Comparison of ENCODE assay signal across 12 cellular contexts in genomic region chr17:40333781-40334453, GRCh38. TPM values are rescaled to one million over a fixed set of nuclear protein-coding genes. Genes with fewer than 3 reads are reported as not detected.
A peak's percentile ranks its signal among the peaks of the same experiment; 100 is the strongest.
DNase-seq lines count a peak whose midpoint lies in the region; ATAC-seq, FAIRE-seq and TF ChIP-seq lines count a peak whose summit lies in the region.
"Had no signal": no experiment of that assay in that cellular context is flagged by ENCODE, and none has a peak within 500 bp of the region (broad histone marks: within the 10 kb centered on the region; RNA-seq: fewer than 3 reads in every experiment).

No MANE protein-coding gene starts in this region.

- no peak for FAIRE-seq in GM12891 (lab: Jason Lieb, UNC)

- no peak for TF ChIP-seq EP300 in gastroesophageal sphincter (IDR thresholded peaks at IDR 0.05)

- intact Hi-C loops in PC-9 (cut with micrococcal nuclease; ENCODE audit: unreplicated experiment) (no loop called here), gastrocnemius medialis (cut with DNase I; ENCODE audit: low total_unique reads) (loop anchor here (2.0 kb wide), 1 partner anchor 15 kb away; no protein-coding TSS in a partner anchor)

- peak overlapping the region; percentile 17 for H3K4me2 ChIP-seq in PC-9

- no peaks in the 10 kb centered on the region for H3K9me2 ChIP-seq in PC-9 (ENCODE audit: insufficient read depth)

- POLR2A ChIA-PET in PC-9 (lab: Charles Lee; ENCODE audit: unreplicated experiment): no interaction called here

- H3K79me2 ChIP-seq in PC-9 (ENCODE audit: low read depth): peaks cover 42% of the 10 kb centered on the region

- H4K20me1 ChIP-seq in PC-9 (ENCODE audit: insufficient read depth): peaks cover 7% of the 10 kb centered on the region; the same call in 1 of the 2 replicates

- BruUV-seq in PC-9 (replicated peaks; lab: Mats Ljungman, UMichigan): no TSS peak

- ATAC-seq in gastroesophageal sphincter (no peak), gastrocnemius medialis (peak; percentile 21 to 24)

- no peaks in the 10 kb centered on the region for H3K9me3 ChIP-seq in PC-9 (ENCODE audit: insufficient read depth, low read depth)
- no peaks in the 10 kb centered on the region for H3K9me3 ChIP-seq in gastroesophageal sphincter
- no peaks in the 10 kb centered on the region for H3K9me3 ChIP-seq in gastrocnemius medialis
- H3K9me3 ChIP-seq in HAP-1: no peaks in the 10 kb centered on the region
- H3K9me3 ChIP-seq: SJCRH30 had no signal

- no peak overlapping the region for H3K4me3 ChIP-seq in PC-9
- H3K4me3 ChIP-seq in gastroesophageal sphincter: no peak overlapping the region
- no peak overlapping the region for H3K4me3 ChIP-seq in gastrocnemius medialis
- H3K4me3 ChIP-seq in HAP-1: no peak overlapping the region
- H3K4me3 ChIP-seq: SJCRH30 had no signal

- H3K27me3 ChIP-seq in PC-9 (ENCODE audit: insufficient read depth, low read depth) (no peaks in the 10 kb centered on the region), gastroesophageal sphincter (no peaks in the 10 kb centered on the region), gastrocnemius medialis (no peaks in the 10 kb centered on the region), HAP-1 (ENCODE audit: low read depth) (no peaks in the 10 kb centered on the region)
- H3K27me3 ChIP-seq: SJCRH30 had no signal

- WGBS in gastroesophageal sphincter (ENCODE audit: low coverage in 1 of 2), 2 donors: 100% methylated on average over 1 of the region's 4 CpGs; no CpG with 5 or more reads in 1 of the 2 donors

- in situ Hi-C loops in gastrocnemius medialis (cut with MboI; ENCODE audit: low sequenced_read_pairs in 4 of 4) (no loop called here), HAP-1 (cut with MboI; ENCODE audit: low sequenced_read_pairs) (no loop called here)

- CTCF ChIA-PET in PC-9 (lab: Charles Lee): interaction anchor here (0.6 kb wide), 1 partner anchor 1681 kb away, joined by 3 read pairs; no protein-coding TSS in a partner anchor

- peaks cover 6% of the 10 kb centered on the region; the same call in 1 of the 2 replicates for H3F3A ChIP-seq in PC-9 (ENCODE audit: insufficient read depth, low read depth)

- H3K36me3 ChIP-seq in PC-9 (ENCODE audit: low read depth): no peaks in the 10 kb centered on the region
- peaks cover 0 to 6% of the 10 kb centered on the region in 2 donors for H3K36me3 ChIP-seq in gastroesophageal sphincter
- H3K36me3 ChIP-seq in gastrocnemius medialis: no peaks in the 10 kb centered on the region
- H3K36me3 ChIP-seq in HAP-1 (replicated peaks): peaks cover 4% of the 10 kb centered on the region; the same call in 1 of the 2 replicates

- H3K27ac ChIP-seq in PC-9 (no peak overlapping the region), gastroesophageal sphincter (peak overlapping the region in 3 of 4 donors; percentile 83 to 97 (median 86)), gastrocnemius medialis (peak overlapping the region; percentile 95 to 100 (median 98))
- H3K27ac ChIP-seq: SJCRH30 had no signal

- no peak for TF ChIP-seq CTCF in PC-9 (conservative IDR thresholded peaks at IDR 0.05)
- no peak for TF ChIP-seq CTCF in gastroesophageal sphincter (IDR thresholded peaks at IDR 0.05)
- TF ChIP-seq CTCF in gastrocnemius medialis (IDR thresholded peaks at IDR 0.05 in 4 of 5, conservative IDR thresholded peaks at IDR 0.05 in 1 of 5): no peak

- H2AFZ ChIP-seq in PC-9: no peak overlapping the region

- TF ChIP-seq POLR2A in gastroesophageal sphincter (IDR thresholded peaks at IDR 0.05): no peak
- TF ChIP-seq POLR2A in gastrocnemius medialis (IDR thresholded peaks at IDR 0.05): no peak
- TF ChIP-seq POLR2A in GM12891 (IDR thresholded peaks at IDR 0.05; ENCODE audit: low read depth, low read length): no peak

- DNase-seq in GF-D8 (lab: John Stamatoyannopoulos, UW): peak; percentile 62
- no peak for DNase-seq in PC-9
- DNase-seq in gastrocnemius medialis: peak in 1 of 2 donors; percentile 87
- DNase-seq in HAP-1 (ENCODE audit: low spot score in 2 of 2): no peak
- DNase-seq in SHP77 treated with DMSO at 0.1 percent for 48 hours (lab: John Stamatoyannopoulos, UW): no peak
- DNase-seq in GM12891 (ENCODE audit: insufficient read length, low spot score): no peak
- no peak for DNase-seq in DMS79 (lab: John Stamatoyannopoulos, UW)
- DNase-seq: HCEC 1CT, hippocampal formation, NCI-H2029, SJCRH30 had no signal

- H3K4me1 ChIP-seq in PC-9 (replicated peaks; ENCODE audit: insufficient read depth) (peaks cover 36% of the 10 kb centered on the region), gastroesophageal sphincter (peaks cover 29 to 100% (median 91%) of the 10 kb centered on the region in 3 donors), gastrocnemius medialis (peaks cover 89 to 95% of the 10 kb centered on the region in 2 donors), HAP-1 (no peaks in the 10 kb centered on the region)

TF ChIP-seq in GM12891, 5 proteins besides CTCF, POLR2A, EP300 and RAD21:
- TF ChIP-seq TAF1 (IDR thresholded peaks at IDR 0.05; ENCODE audit: low read depth, low read length) (no peak), POLR2AphosphoS5 (IDR thresholded peaks at IDR 0.05; ENCODE audit: low read depth, low read length) (no peak), SPI1 (IDR thresholded peaks at IDR 0.05; ENCODE audit: low read depth, low read length) (no peak), POU2F2 (IDR thresholded peaks at IDR 0.05; ENCODE audit: low read depth, low read length) (no peak), PAX5 (IDR thresholded peaks at IDR 0.05; ENCODE audit: insufficient read depth, low read length, severe bottlenecking) (no peak)
TF ChIP-seq in GM12891: peak in this region for 0.

RNA-seq across cellular contexts. Expression of gene RARA, which starts 24.9 kb away (rescaled TPM):
- total RNA-seq in PC-9 (2021): 21.5 and 21.8 TPM in 2 replicates
- total RNA-seq in gastroesophageal sphincter: 10 to 100 TPM; 18.5 to 41.8 (median 28.5) TPM
- 10 to 100 TPM; 20.3 to 67.0 (median 48.4) TPM for total RNA-seq in gastrocnemius medialis
- polyA plus RNA-seq in GM12891 (2012; ENCODE audit: low read depth, missing spikeins): 24.8 TPM

RNA-seq across cellular contexts. Expression of gene GJD3, which starts 30.6 kb away (rescaled TPM):
- total RNA-seq in PC-9 (2021) (not detected in 2 replicates), gastroesophageal sphincter (1 to 10 TPM in 1 of 4 donors, not detected in 3; 2.5 TPM), gastrocnemius medialis (1 to 10 TPM in 1 of 4 donors, under 1 TPM in 1, not detected in 2; 0.98 to 1.2 TPM)
- 0.21 TPM for polyA plus RNA-seq in GM12891 (2012; ENCODE audit: low read depth, missing spikeins)
- total RNA-seq: SJCRH30 had no signal

RNA-seq across cellular contexts. Expression of gene CDC6, which starts 46.2 kb away (rescaled TPM):
- total RNA-seq in PC-9 (2021) (37.8 and 44.9 TPM in 2 replicates), gastroesophageal sphincter (1 to 10 TPM in 2 of 4 donors, under 1 TPM in 1, not detected in 1; 0.54 to 2.2 (median 1.2) TPM), gastrocnemius medialis (under 1 TPM in 3 of 4 donors, not detected in 1; 0.27 to 0.75 (median 0.66) TPM)
- polyA plus RNA-seq in GM12891 (2012; ENCODE audit: low read depth, missing spikeins): 21.1 TPM

Comparison
In these comparisons a context has a peak if more than half of its experiments do, and no peak if none do; other contexts are left out.
1. RNA of gene CDC6, which starts 46.2 kb away (total RNA-seq): 37.8 to 44.9 TPM in PC-9; 0.54 to 2.2 TPM in gastroesophageal sphincter and 0.27 to 0.75 TPM in gastrocnemius medialis; every median in the first group is over 10 times any median in the second.